Comparison of ENCODE assay signal across 1 cellular context in the genomic region with DNA sequence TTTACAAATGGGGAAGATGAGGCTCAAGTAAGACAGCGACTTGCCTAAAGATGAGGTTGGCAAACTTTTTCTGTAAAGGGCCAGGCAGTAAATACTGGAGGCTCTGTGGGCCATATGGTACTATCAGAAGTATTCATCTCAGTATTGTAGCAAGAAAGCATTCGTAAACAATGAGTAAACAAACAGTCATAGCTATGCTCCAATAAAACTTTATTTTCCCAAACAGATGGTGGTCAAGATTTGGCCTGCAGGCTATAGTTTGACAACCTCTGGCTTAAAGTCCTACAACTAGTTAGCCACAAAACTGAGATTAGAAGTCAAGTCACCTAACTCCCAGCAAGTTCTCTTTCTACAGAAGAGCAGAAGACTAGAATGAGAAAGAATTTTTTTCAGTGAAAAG.
TF ChIP-seq lines count a peak whose summit lies in the region.

No MANE protein-coding gene starts in this region.

TF ChIP-seq in HepG2, 621 proteins besides CTCF, POLR2A, EP300 and RAD21:
- TF ChIP-seq, protein P1, sequence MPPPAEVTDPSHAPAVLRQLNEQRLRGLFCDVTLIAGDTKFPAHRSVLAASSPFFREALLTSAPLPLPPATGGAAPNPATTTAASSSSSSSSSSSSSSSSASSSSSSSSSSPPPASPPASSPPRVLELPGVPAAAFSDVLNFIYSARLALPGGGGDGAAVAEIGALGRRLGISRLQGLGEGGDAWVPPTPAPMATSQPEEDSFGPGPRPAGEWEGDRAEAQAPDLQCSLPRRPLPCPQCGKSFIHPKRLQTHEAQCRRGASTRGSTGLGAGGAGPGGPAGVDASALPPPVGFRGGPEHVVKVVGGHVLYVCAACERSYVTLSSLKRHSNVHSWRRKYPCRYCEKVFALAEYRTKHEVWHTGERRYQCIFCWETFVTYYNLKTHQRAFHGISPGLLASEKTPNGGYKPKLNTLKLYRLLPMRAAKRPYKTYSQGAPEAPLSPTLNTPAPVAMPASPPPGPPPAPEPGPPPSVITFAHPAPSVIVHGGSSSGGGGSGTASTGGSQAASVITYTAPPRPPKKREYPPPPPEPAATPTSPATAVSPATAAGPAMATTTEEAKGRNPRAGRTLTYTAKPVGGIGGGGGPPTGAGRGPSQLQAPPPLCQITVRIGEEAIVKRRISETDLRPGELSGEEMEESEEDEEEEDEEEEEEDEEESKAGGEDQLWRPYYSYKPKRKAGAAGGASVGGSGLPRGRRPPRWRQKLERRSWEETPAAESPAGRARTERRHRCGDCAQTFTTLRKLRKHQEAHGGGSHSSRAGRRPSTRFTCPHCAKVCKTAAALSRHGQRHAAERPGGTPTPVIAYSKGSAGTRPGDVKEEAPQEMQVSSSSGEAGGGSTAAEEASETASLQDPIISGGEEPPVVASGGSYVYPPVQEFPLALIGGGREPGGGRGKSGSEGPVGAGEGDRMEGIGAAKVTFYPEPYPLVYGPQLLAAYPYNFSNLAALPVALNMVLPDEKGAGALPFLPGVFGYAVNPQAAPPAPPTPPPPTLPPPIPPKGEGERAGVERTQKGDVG (CRISPR knock-in tag; IDR thresholded peaks at IDR 0.05; ENCODE audit: borderline replicate concordance) = no peak
- TF ChIP-seq ZMAT3 (CRISPR knock-in tag; conservative IDR thresholded peaks at IDR 0.05) (no peak), ZNF570 (CRISPR knock-in tag; IDR thresholded peaks at IDR 0.05; ENCODE audit: borderline replicate concordance) (no peak), ZNF24 (IDR thresholded peaks at IDR 0.05) (no peak), ZNF792 (CRISPR knock-in tag; IDR thresholded peaks at IDR 0.05) (no peak), KDM3A (CRISPR knock-in tag; IDR thresholded peaks at IDR 0.05; ENCODE audit: low read depth) (no peak), MIER2 (CRISPR knock-in tag; IDR thresholded peaks at IDR 0.05) (no peak), ISL2 (CRISPR knock-in tag; IDR thresholded peaks at IDR 0.05) (no peak), ZNF776 (CRISPR knock-in tag; IDR thresholded peaks at IDR 0.05) (no peak), SALL2 (CRISPR knock-in tag; IDR thresholded peaks at IDR 0.05) (no peak), ZNF251 (CRISPR knock-in tag; IDR thresholded peaks at IDR 0.05) (no peak), RBM39 (IDR thresholded peaks at IDR 0.05; ENCODE audit: low read depth, low read length, poor library complexity, severe bottlenecking) (no peak), HOXA3 (CRISPR knock-in tag; IDR thresholded peaks at IDR 0.05) (no peak)
- TF ChIP-seq, protein P2, sequence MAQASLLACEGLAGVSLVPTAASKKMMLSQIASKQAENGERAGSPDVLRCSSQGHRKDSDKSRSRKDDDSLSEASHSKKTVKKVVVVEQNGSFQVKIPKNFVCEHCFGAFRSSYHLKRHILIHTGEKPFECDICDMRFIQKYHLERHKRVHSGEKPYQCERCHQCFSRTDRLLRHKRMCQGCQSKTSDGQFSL (CRISPR knock-in tag; IDR thresholded peaks at IDR 0.05) = no peak
